In genomic region chr10:75287697-75288096, GRCh38 we compare ENCODE assay signal across 24 cellular contexts.
"Had no signal": no experiment of that assay in that cellular context is flagged by ENCODE, and none has a peak within 500 bp of the region (broad histone marks: within the 10 kb centered on the region; RNA-seq: fewer than 3 reads in every experiment).

No MANE protein-coding gene starts in this region.

- H3K36me3 ChIP-seq: gastrocnemius medialis, left ventricle myocardium inferior, lower lobe of right lung, prostate gland, spleen, tibial artery, upper lobe of right lung, vagina had no signal

- H3K27ac ChIP-seq: dorsolateral prefrontal cortex, gastrocnemius medialis, left ventricle myocardium inferior, lower lobe of right lung, parathyroid adenoma, prostate gland, spleen, tibial artery, upper lobe of right lung, vagina had no signal

- H3K79me2 ChIP-seq: parathyroid adenoma had no signal

- H3K36me3 Mint-ChIP-seq: stimulated activated memory B cell treated with anti-CD40 and anti-IgM and Interleukin-4, amounts not matched to agents 10 μg/mL and 1 μg/mL and 100 μg/mL, for 72 hours had no signal

- H3K4me1 ChIP-seq: prostate gland had no signal

- H3K27me3 ChIP-seq: dorsolateral prefrontal cortex, gastrocnemius medialis, tibial artery, upper lobe of right lung, vagina had no signal

- H3K4me1 Mint-ChIP-seq: immature natural killer cell, memory B cell had no signal

- FAIRE-seq: keratinocyte had no signal

- DNase-seq: cortex of kidney; dorsolateral prefrontal cortex; effector CD8-positive, alpha-beta T cell; gastrocnemius medialis; immature natural killer cell; left ventricle myocardium inferior; lower lobe of right lung; midbrain; occipital lobe; spleen; stimulated activated CD4-positive, alpha-beta T cell treated with anti-CD3 and anti-CD28 coated beads, Interleukin-15, amount 100 ng/mL, for 24 hours; stimulated activated CD4-positive, alpha-beta T cell treated with anti-CD3 and anti-CD28 coated beads, Interleukin-1b, Interleukin-23, amount 100 ng/mL, for 48 hours; stimulated activated CD4-positive, alpha-beta T cell treated with anti-CD3 and anti-CD28 coated beads, Interleukin-4, amount 100 ng/mL, for 24 hours; tibial artery; upper lobe of right lung had no signal

- ATAC-seq: lower lobe of right lung, sciatic nerve, upper lobe of right lung had no signal

- H3K27ac Mint-ChIP-seq: immature natural killer cell; memory B cell; stimulated activated memory B cell treated with anti-CD40 and anti-IgM and Interleukin-4, amounts not matched to agents 10 μg/mL and 1 μg/mL and 100 μg/mL, for 72 hours; stimulated activated naive CD8-positive, alpha-beta T cell treated with anti-CD3 and anti-CD28 coated beads, Interleukin-15, Interleukin-2, amounts not matched to agents 100 ng/mL and 50 ng/mL, for 24 hours had no signal

- H3K4me3 ChIP-seq: dorsolateral prefrontal cortex, gastrocnemius medialis, left ventricle myocardium inferior, lower lobe of right lung, prostate gland, spleen, tibial artery, upper lobe of right lung, vagina had no signal

- H2AFZ ChIP-seq: parathyroid adenoma had no signal

- H3K9ac ChIP-seq: parathyroid adenoma had no signal

- H3K4me3 Mint-ChIP-seq: immature natural killer cell; memory B cell; nephron; stimulated activated memory B cell treated with anti-CD40 and anti-IgM and Interleukin-4, amounts not matched to agents 10 μg/mL and 1 μg/mL and 100 μg/mL, for 72 hours; stimulated activated naive CD8-positive, alpha-beta T cell treated with anti-CD3 and anti-CD28 coated beads, Interleukin-15, Interleukin-2, amounts not matched to agents 100 ng/mL and 50 ng/mL, for 24 hours had no signal

- H3K9me3 ChIP-seq: gastrocnemius medialis, prostate gland, tibial artery, vagina had no signal
